8 cellular contexts compared by ENCODE assay signal in the genomic region with DNA sequence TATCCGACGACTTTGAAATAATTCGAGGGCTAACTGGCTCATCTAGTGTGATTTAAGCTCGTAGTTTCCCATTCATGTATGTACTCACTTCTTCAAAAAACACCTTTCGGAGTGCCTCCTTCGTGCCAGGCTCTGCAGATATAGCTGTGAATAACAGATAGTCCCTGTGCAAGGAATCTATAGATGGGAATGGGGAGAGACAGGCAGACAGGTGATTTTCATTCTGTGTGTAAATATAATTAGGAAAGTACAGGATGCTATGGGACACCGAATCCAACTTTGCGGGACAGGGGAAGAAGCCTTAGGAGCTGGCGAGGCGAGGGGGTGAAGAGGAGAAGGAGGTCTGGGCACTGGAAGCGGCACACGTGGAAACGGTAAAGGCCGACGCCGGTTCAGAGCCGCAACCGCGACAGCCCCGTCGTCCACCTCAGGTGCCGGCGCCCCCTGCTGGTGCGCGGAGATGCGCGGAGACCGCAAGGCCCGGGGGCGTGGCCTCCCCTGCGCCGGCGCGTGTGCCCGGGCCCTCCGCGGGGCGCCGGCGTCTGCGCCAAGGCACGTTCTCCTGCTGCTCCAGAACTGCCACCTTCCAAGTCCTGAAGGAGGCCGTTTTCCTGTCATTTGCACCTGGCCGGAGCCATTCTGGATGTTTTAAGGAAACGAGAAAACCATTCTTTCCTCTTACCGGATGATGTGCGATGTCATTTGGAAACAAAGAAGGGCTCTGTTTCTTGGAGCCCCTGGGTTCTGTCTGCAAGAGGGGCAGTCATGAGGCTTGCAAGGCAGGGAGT. TPM values are rescaled to one million over a fixed set of nuclear protein-coding genes. Genes with fewer than 3 reads are reported as not detected.
DNase-seq lines count a peak whose midpoint lies in the region; ATAC-seq and TF ChIP-seq lines count a peak whose summit lies in the region.

No MANE protein-coding gene starts in this region.

- H3K4me1 ChIP-seq in ectodermal cell (ENCODE audit: control insufficient read depth, insufficient read depth, low read length) (peaks cover 4% of the 10 kb centered on the region), lung (ENCODE audit: control insufficient read depth in 2 of 2, insufficient read depth in 2 of 2, low read length in 2 of 2) (peaks cover 5 to 8% of the 10 kb centered on the region in 2 donors)

- H3K36me3 ChIP-seq in ectodermal cell (ENCODE audit: control insufficient read depth, insufficient read depth, low read length) (no peaks in the 10 kb centered on the region), lung (ENCODE audit: control insufficient read depth in 2 of 2, insufficient read depth in 2 of 2, low read length in 2 of 2) (no peaks in the 10 kb centered on the region)

- no peak overlapping the region for H3K27ac Mint-ChIP-seq in activated CD4-positive, alpha-beta memory T cell treated with anti-CD3 and anti-CD28 coated beads, Interleukin-2, amount 10 ng/mL, durations not matched to agents 7 days and 5 days

- peaks cover 12% of the 10 kb centered on the region for H3K4me1 Mint-ChIP-seq in activated CD4-positive, alpha-beta memory T cell treated with anti-CD3 and anti-CD28 coated beads, Interleukin-2, amount 10 ng/mL, durations not matched to agents 7 days and 5 days

- TF ChIP-seq CTCF in GM13976 (IDR thresholded peaks at IDR 0.05; ENCODE audit: borderline replicate concordance, control extremely low read depth, extremely low read depth, insufficient read depth, missing control alignments), result peak; percentile 96
- TF ChIP-seq CTCF in lung (IDR thresholded peaks at IDR 0.05; ENCODE audit: control extremely low read depth, extremely low read depth), result peak; percentile 95

- peaks cover 44% of the 10 kb centered on the region for H3K27me3 ChIP-seq in ectodermal cell (ENCODE audit: control insufficient read depth, insufficient read depth, low read length, poor library complexity, severe bottlenecking)
- no peaks in the 10 kb centered on the region for H3K27me3 ChIP-seq in lung (ENCODE audit: control insufficient read depth, insufficient read depth)

- in situ Hi-C loops in GM13976 (cut with MboI; ENCODE audit: low sequenced_read_pairs, unreplicated experiment), result loop anchor here (25.0 kb wide), 1 partner anchor 223 kb away; a partner anchor contains a TSS

- ATAC-seq in HG03175 (IDR thresholded peaks at IDR 0.05; ENCODE audit: unreplicated experiment) (peak; percentile 89), lung (ENCODE audit: insufficient read depth, low FRiP score) (peak; percentile 89), GM21825 (IDR thresholded peaks at IDR 0.05; ENCODE audit: unreplicated experiment) (no peak)

- WGBS in ectodermal cell, 2 experiments, result 15% methylated on average over 47 of the region's 47 CpGs
- 11 to 15% methylated on average over 37 to 47 of the region's 47 CpGs for WGBS in lung, 2 donors

- peaks cover 60% of the 10 kb centered on the region for H3K27me3 Mint-ChIP-seq in activated CD4-positive, alpha-beta memory T cell treated with anti-CD3 and anti-CD28 coated beads, Interleukin-2, amount 10 ng/mL, durations not matched to agents 7 days and 5 days

- peak overlapping the region; percentile 36 for H3K4me3 Mint-ChIP-seq in activated CD4-positive, alpha-beta memory T cell treated with anti-CD3 and anti-CD28 coated beads, Interleukin-2, amount 10 ng/mL, durations not matched to agents 7 days and 5 days

- CTCF ChIA-PET in activated CD4-positive, alpha-beta memory T cell treated with anti-CD3 and anti-CD28 coated beads, Interleukin-2, amount 10 ng/mL, durations not matched to agents 7 days and 5 days (lab: Charles Lee), result interaction anchor here (0.8 to 2.7 kb wide), 15 partner anchors 10 to 244 kb away, joined by 3 to 12 read pairs (median 4); a partner anchor contains a TSS

- H3K9me3 Mint-ChIP-seq in activated CD4-positive, alpha-beta memory T cell treated with anti-CD3 and anti-CD28 coated beads, Interleukin-2, amount 10 ng/mL, durations not matched to agents 7 days and 5 days, result no peaks in the 10 kb centered on the region

- H3K27ac ChIP-seq in ectodermal cell (ENCODE audit: insufficient read depth, low read depth, low read length, poor library complexity, severe bottlenecking) (no peak overlapping the region), lung (ENCODE audit: low read depth in 1 of 2, low read length in 1 of 2) (peak overlapping the region in 1 of 2 donors; percentile 25)

- H3K4me3 ChIP-seq in ectodermal cell (ENCODE audit: insufficient read depth, low read depth, low read length) (peak overlapping the region; percentile 19), lung (no peak overlapping the region)

- H3K9me3 ChIP-seq in ectodermal cell (ENCODE audit: control insufficient read depth, low read length), result no peaks in the 10 kb centered on the region
- no peaks in the 10 kb centered on the region for H3K9me3 ChIP-seq in lung (ENCODE audit: control insufficient read depth in 2 of 2, insufficient read depth in 1 of 2, low read length in 1 of 2)

- POLR2A ChIA-PET in activated CD4-positive, alpha-beta memory T cell treated with anti-CD3 and anti-CD28 coated beads, Interleukin-2, amount 10 ng/mL, durations not matched to agents 7 days and 5 days (lab: Charles Lee), result no interaction called here

- DNase-seq in GM13976 (ENCODE audit: low spot score) (peak; percentile 94), NCI-H526 treated with DMSO at 0.1 percent for 48 hours (lab: John Stamatoyannopoulos, UW) (peak; percentile 66), lung (ENCODE audit: low spot score) (peak; percentile 81)
- peak; percentile 86 for DNase-seq in activated CD4-positive, alpha-beta memory T cell treated with anti-CD3 and anti-CD28 coated beads, Interleukin-2, amount 10 ng/mL, durations not matched to agents 7 days and 5 days
- DNase-seq in stimulated activated CD4-positive, alpha-beta T cell treated with anti-CD3 and anti-CD28 coated beads, TNF-alpha, amount 100 ng/mL, for 1 hour (ENCODE audit: low read depth in 3 of 3, low spot score in 1 of 3), result peak; percentile 58 to 87 (median 73)

- no peaks in the 10 kb centered on the region for H3K36me3 Mint-ChIP-seq in activated CD4-positive, alpha-beta memory T cell treated with anti-CD3 and anti-CD28 coated beads, Interleukin-2, amount 10 ng/mL, durations not matched to agents 7 days and 5 days (ENCODE audit: low read depth)

RNA-seq across cellular contexts. Expression of a gene that starts 18.0 kb away (rescaled TPM):
- under 1 TPM; 0.30 TPM for total RNA-seq in activated CD4-positive, alpha-beta memory T cell treated with anti-CD3 and anti-CD28 coated beads, Interleukin-2, amount 10 ng/mL, durations not matched to agents 7 days and 5 days
- 0.59 TPM for polyA plus RNA-seq in ectodermal cell (2013, experiment 1 of 4)
- 0.98 TPM for polyA plus RNA-seq in ectodermal cell (2013, experiment 2 of 4)
- 0.85 TPM for polyA plus RNA-seq in ectodermal cell (2013, experiment 3 of 4)
- polyA plus RNA-seq in ectodermal cell (2013, experiment 4 of 4), result 1.3 TPM
- total RNA-seq in lung, result 10 to 100 TPM; 11.7 to 17.5 TPM
- polyA plus RNA-seq in lung, result 1 to 10 TPM; 3.2 to 3.4 TPM

RNA-seq across cellular contexts. Expression of a gene that starts 30.6 kb away (rescaled TPM):
- 10 to 100 TPM; 17.8 to 18.6 TPM for total RNA-seq in activated CD4-positive, alpha-beta memory T cell treated with anti-CD3 and anti-CD28 coated beads, Interleukin-2, amount 10 ng/mL, durations not matched to agents 7 days and 5 days
- polyA plus RNA-seq in ectodermal cell (2013, experiment 1 of 4), result 27.7 TPM
- 25.7 TPM for polyA plus RNA-seq in ectodermal cell (2013, experiment 2 of 4)
- 23.8 TPM for polyA plus RNA-seq in ectodermal cell (2013, experiment 3 of 4)
- 27.3 TPM for polyA plus RNA-seq in ectodermal cell (2013, experiment 4 of 4)
- total RNA-seq in lung, result 10 to 100 TPM; 11.0 to 13.2 TPM
- 1 to 10 TPM; 4.2 to 6.4 TPM for polyA plus RNA-seq in lung

Comparison
In these comparisons a context has a peak if more than half of its experiments do, and no peak if none do; other contexts are left out.
1. RNA of a gene that starts 18.0 kb away (total RNA-seq): 11.7 to 17.5 TPM in lung; 0.30 TPM in activated CD4-positive, alpha-beta memory T cell treated with anti-CD3 and anti-CD28 coated beads, Interleukin-2, amount 10 ng/mL, durations not matched to agents 7 days and 5 days; every median in the first group is over 4 times any median in the second.
2. Peak in every context shown above with its lines, with median percentiles within 50 percentile points of each other: DNase-seq.